1 cellular context compared by ENCODE assay signal in genomic region chr15:47188766-47189507, GRCh38.
TF ChIP-seq lines count a peak whose summit lies in the region.

No MANE protein-coding gene starts in this region.

TF ChIP-seq in H1, 55 proteins besides CTCF, POLR2A, EP300 and RAD21 (continued from another document):
- TF ChIP-seq CHD7 (IDR thresholded peaks at IDR 0.05; ENCODE audit: insufficient replicate concordance, low read length) = peak; percentile 70
